In the genomic region with DNA sequence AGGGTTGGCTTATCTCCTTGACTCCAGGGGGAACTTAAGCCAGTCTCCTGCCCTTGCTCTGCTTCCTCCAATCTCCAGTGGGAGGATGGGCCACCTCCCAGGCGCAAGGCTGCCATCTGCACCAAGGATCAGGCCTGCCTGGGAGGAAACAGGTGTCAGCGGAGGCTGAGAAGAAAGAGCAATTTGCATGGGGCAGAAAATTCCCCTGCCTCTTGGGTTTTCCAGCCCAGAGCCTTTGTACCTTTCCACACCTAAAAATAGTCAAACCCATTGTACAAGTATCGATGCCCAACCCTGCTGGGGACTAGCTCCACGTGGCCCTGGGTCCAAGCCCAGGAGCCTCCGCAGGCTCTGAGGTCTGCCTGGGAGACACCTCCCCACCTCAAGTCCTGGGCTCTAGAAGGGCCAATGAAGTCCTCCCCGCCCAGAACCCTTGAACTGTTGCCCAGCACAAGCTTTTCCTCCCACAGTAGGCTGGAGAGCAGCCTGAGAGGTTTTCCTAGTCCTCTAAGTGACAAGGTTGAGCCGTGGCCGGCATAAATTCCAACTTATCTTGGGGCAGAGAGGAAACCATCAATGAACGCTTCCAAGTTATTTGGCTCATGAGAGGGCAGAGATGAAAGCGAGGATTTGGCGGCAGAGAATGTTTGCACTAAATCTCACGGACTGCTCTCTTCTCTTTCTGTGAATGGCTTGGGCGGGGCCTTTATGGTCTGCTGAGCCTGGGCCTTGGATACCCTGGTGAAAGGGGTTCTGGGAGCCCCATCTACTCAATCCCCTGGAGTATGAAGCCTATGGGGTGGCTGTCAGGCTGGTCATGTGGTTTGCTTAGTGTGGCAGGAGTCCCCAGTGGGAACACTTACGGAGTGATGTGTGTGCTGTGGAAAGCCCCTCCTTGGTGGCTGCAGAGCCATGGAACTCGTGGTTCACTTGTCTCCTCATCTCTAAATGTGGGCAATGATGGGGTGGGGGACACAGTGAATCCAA, we compare ENCODE assay signal across 14 cellular contexts. TPM values are rescaled to one million over a fixed set of nuclear protein-coding genes. Genes with fewer than 3 reads are reported as not detected.
DNase-seq lines count a peak whose midpoint lies in the region; ATAC-seq, FAIRE-seq and TF ChIP-seq lines count a peak whose summit lies in the region.
"Had no signal": no experiment of that assay in that cellular context is flagged by ENCODE, and none has a peak within 500 bp of the region (broad histone marks: within the 10 kb centered on the region; RNA-seq: fewer than 3 reads in every experiment).

No MANE protein-coding gene starts in this region.

- no peaks in the 10 kb centered on the region for H4K20me1 ChIP-seq in GM12878 (ENCODE audit: control insufficient read depth, insufficient read depth)

- peak; percentile 43 for ATAC-seq in GM19023 (IDR thresholded peaks at IDR 0.05; ENCODE audit: unreplicated experiment)
- peak; percentile 29 for ATAC-seq in HG03354 (IDR thresholded peaks at IDR 0.05; ENCODE audit: poor library complexity, severe bottlenecking, unreplicated experiment)
- peak; percentile 65 for ATAC-seq in GM12878
- no peak for ATAC-seq in GM21576 (IDR thresholded peaks at IDR 0.05; ENCODE audit: unreplicated experiment)

- TSS peak; percentile 92 for BruUV-seq in GM12878 (replicated peaks; lab: Mats Ljungman, UMichigan)

- H3K79me2 ChIP-seq in GM12878 (ENCODE audit: control insufficient read depth, insufficient read depth, low read length) = peaks cover 47% of the 10 kb centered on the region

- no peak overlapping the region for H3K4me3 ChIP-seq in GM06990 (replicated peaks; ENCODE audit: low read depth, low read length)
- H3K4me3 ChIP-seq in GM12878 = peak overlapping the region; percentile 22; the same call in 1 of the 2 replicates
- H3K4me3 ChIP-seq: dorsolateral prefrontal cortex, heart right ventricle, skin epidermis had no signal

- 0 out of 2 replicates have a peak, but pooled peaks have one; percentile 10 for TF ChIP-seq POLR2A in GM12878 (IDR thresholded peaks at IDR 0.05; ENCODE audit: low read depth, low read length)

- SMC1A ChIA-PET in GM12878 (lab: Charles Lee; ENCODE audit: uncharacterized antibody, unreplicated experiment) = interaction anchor here (0.9 to 8.8 kb wide), 5 partner anchors 10 to 130 kb away, joined by 3 to 148 read pairs (median 4); a partner anchor contains a TSS

- H3K9ac ChIP-seq in GM12878 (ENCODE audit: control insufficient read depth, insufficient read depth, low read length) = peak overlapping the region; percentile 57

- H3K27ac ChIP-seq in GM12878 (ENCODE audit: control insufficient read depth, insufficient read depth) = peak overlapping the region; percentile 91
- H3K27ac ChIP-seq: dorsolateral prefrontal cortex, heart right ventricle had no signal

- WGBS in GM12878 (ENCODE audit: insufficient coverage, insufficient replicate concordance, low lambda C conversion rate, missing lambda C conversion rate) = 6% methylated on average over 15 of the region's 15 CpGs

- H3K27me3 ChIP-seq in GM06990 (replicated peaks; ENCODE audit: control insufficient read depth, insufficient read depth, low read length) = no peaks in the 10 kb centered on the region
- no peaks in the 10 kb centered on the region for H3K27me3 ChIP-seq in GM12878 (replicated peaks in 1 of 2; ENCODE audit: control insufficient read depth in 2 of 2, insufficient read depth in 2 of 2, low read length in 1 of 2)
- H3K27me3 ChIP-seq: dorsolateral prefrontal cortex, heart right ventricle had no signal

- FAIRE-seq in GM12878 (lab: Jason Lieb, UNC) = peak; percentile 78

- H3K36me3 ChIP-seq in GM06990 (ENCODE audit: control insufficient read depth, insufficient read depth, low read length) (peaks cover 5% of the 10 kb centered on the region), GM12878 (ENCODE audit: control insufficient read depth in 2 of 2, insufficient read depth in 2 of 2, low read length in 1 of 2) (peaks cover 16 to 19% of the 10 kb centered on the region in 2 experiments)

- H3K4me2 ChIP-seq in GM12878 (ENCODE audit: control insufficient read depth, insufficient read depth) = peak overlapping the region; percentile 47

- no peak overlapping the region; the same call in 1 of the 2 replicates for H2AFZ ChIP-seq in GM12878 (ENCODE audit: control insufficient read depth, low read depth, low read length)

- in situ Hi-C loops in GM12878 (cut with MboI) = no loop called here

- CTCF ChIA-PET in GM12878 (lab: Yijun Ruan, JAX) = interaction anchor here (0.7 to 9.9 kb wide), 5 partner anchors 10 to 46 kb away, joined by 3 to 145 read pairs (median 8); a partner anchor contains a TSS

- POLR2A ChIA-PET in GM12878 (lab: Charles Lee) = interaction anchor here (0.6 to 8.5 kb wide), 15 partner anchors 9 to 441 kb away, joined by 3 to 113 read pairs (median 4); no protein-coding TSS in a partner anchor

- TF ChIP-seq EP300 in GM12878 (IDR thresholded peaks at IDR 0.05; ENCODE audit: borderline replicate concordance in 1 of 2, control insufficient read depth in 1 of 2, low read depth in 2 of 2, low read length in 2 of 2) = peak in 1 of 2 experiments; percentile 50; a peak in 1 of 4 replicates

- intact Hi-C loops in GM12878 (cut with micrococcal nuclease; ENCODE audit: unreplicated experiment) = loop anchor here (2.0 to 5.0 kb wide), 3 partner anchors 14 to 414 kb away; a partner anchor contains a TSS

- H3K9me3 ChIP-seq in GM12878 (replicated peaks; ENCODE audit: control insufficient read depth, insufficient read depth, low read length) = no peaks in the 10 kb centered on the region
- H3K9me3 ChIP-seq: Caco-2, heart right ventricle had no signal

- no peak for TF ChIP-seq RAD21 in GM12878 (IDR thresholded peaks at IDR 0.05; ENCODE audit: insufficient read depth, low read depth, low read length)

- DNase-seq in GM06990 (ENCODE audit: extremely low read depth, insufficient read length) = peak; percentile 70
- no peak for DNase-seq in GM12878 (ENCODE audit: low read depth, low spot score)
- no peak for DNase-seq in HK-2 (ENCODE audit: unreplicated experiment)
- DNase-seq in hypothalamus (lab: John Stamatoyannopoulos, UW) = no peak
- DNase-seq in HPDE6-E6E7 (ENCODE audit: extremely low spot score) = no peak
- DNase-seq: dorsolateral prefrontal cortex; RPMI8226; stimulated activated naive CD4-positive, alpha-beta T cell had no signal

- RAD21 ChIA-PET in GM12878 (lab: Charles Lee; ENCODE audit: unreplicated experiment) = interaction anchor here (0.6 to 8.4 kb wide), 9 partner anchors 10 to 420 kb away, joined by 3 to 144 read pairs (median 6); a partner anchor contains a TSS

- peaks cover 68% of the 10 kb centered on the region for H3K4me1 ChIP-seq in GM12878 (ENCODE audit: control insufficient read depth, insufficient read depth, low read length)
- H3K4me1 ChIP-seq: Caco-2 had no signal

- TF ChIP-seq CTCF in GM06990 (IDR thresholded peaks at IDR 0.05; ENCODE audit: insufficient read depth, low read length, poor library complexity, severe bottlenecking) (no peak), GM12878 (IDR thresholded peaks at IDR 0.05 in 2 of 3, conservative IDR thresholded peaks at IDR 0.05 in 1 of 3; ENCODE audit: control insufficient read depth in 2 of 3, extremely low read depth in 1 of 3, insufficient read depth in 1 of 3, low read depth in 3 of 3, low read length in 3 of 3) (no peak)

TF ChIP-seq in GM12878, 131 proteins besides CTCF, POLR2A, EP300 and RAD21 (continues in another document):
- TF ChIP-seq NFIC (IDR thresholded peaks at IDR 0.05; ENCODE audit: low read depth, low read length) = peak; percentile 74
- TF ChIP-seq SIX5 (IDR thresholded peaks at IDR 0.05; ENCODE audit: low read depth, low read length, severe bottlenecking) = no peak
- TF ChIP-seq, protein P1, sequence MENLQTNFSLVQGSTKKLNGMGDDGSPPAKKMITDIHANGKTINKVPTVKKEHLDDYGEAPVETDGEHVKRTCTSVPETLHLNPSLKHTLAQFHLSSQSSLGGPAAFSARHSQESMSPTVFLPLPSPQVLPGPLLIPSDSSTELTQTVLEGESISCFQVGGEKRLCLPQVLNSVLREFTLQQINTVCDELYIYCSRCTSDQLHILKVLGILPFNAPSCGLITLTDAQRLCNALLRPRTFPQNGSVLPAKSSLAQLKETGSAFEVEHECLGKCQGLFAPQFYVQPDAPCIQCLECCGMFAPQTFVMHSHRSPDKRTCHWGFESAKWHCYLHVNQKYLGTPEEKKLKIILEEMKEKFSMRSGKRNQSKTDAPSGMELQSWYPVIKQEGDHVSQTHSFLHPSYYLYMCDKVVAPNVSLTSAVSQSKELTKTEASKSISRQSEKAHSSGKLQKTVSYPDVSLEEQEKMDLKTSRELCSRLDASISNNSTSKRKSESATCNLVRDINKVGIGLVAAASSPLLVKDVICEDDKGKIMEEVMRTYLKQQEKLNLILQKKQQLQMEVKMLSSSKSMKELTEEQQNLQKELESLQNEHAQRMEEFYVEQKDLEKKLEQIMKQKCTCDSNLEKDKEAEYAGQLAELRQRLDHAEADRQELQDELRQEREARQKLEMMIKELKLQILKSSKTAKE (IDR thresholded peaks at IDR 0.05; ENCODE audit: low read depth, poor library complexity, severe bottlenecking) = no peak
- TF ChIP-seq, protein P2, sequence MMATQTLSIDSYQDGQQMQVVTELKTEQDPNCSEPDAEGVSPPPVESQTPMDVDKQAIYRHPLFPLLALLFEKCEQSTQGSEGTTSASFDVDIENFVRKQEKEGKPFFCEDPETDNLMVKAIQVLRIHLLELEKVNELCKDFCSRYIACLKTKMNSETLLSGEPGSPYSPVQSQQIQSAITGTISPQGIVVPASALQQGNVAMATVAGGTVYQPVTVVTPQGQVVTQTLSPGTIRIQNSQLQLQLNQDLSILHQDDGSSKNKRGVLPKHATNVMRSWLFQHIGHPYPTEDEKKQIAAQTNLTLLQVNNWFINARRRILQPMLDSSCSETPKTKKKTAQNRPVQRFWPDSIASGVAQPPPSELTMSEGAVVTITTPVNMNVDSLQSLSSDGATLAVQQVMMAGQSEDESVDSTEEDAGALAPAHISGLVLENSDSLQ (IDR thresholded peaks at IDR 0.05) = peak; percentile 22; the same call in 1 of the 2 replicates

RNA-seq across cellular contexts. Expression of a gene that starts 15.6 kb away (rescaled TPM):
- 71.9 and 78.0 TPM in 2 replicates for total RNA-seq in GM12878 (2013; cell fraction: nucleolus; rRNA removed)
- total RNA-seq in GM12878 (2014; rRNA removed) = 35.9 and 40.0 TPM in 2 replicates
- total RNA-seq in GM12878 (2014; rRNA removed; fragmentation: Illumina TruSeq; extraction: Trizol) = 19.9 and 23.6 TPM in 2 replicates
- total RNA-seq in GM12878 (2021) = 66.1 and 67.0 TPM in 2 replicates
- 9.3 TPM for polyA plus RNA-seq in GM12878 (2011; ENCODE audit: low read depth)
- polyA plus RNA-seq in GM12878 (2011; rRNA removed) = 18.7 and 31.5 TPM in 2 replicates
- polyA plus RNA-seq in GM12878 (2011; cell fraction: cytosol; rRNA removed) = 32.4 and 44.8 TPM in 2 replicates
- polyA plus RNA-seq in GM12878 (2011; cell fraction: nucleus; rRNA removed) = 47.8 and 58.6 TPM in 2 replicates
- 22.9 and 26.2 TPM in 2 replicates for polyA plus RNA-seq in GM12878 (2012)
- 11.3 and 21.2 TPM in 2 replicates for polyA plus RNA-seq in GM12878 (2014; fragmentation: Illumina TruSeq; extraction: Trizol)
- polyA plus RNA-seq in GM12878 (2014; fragmentation: Nextera tagmentation; extraction: Ambion mirVana) = 1 to 10 TPM; 1.5 to 2.3 TPM
- 35.3 and 46.9 TPM in 2 replicates for polyA plus RNA-seq in GM12878 (2014; rRNA removed)
- polyA plus RNA-seq in GM12878 (2016; fragmentation: Nextera tagmentation; extraction: Ambion mirVana) = 10 to 100 TPM; 13.1 to 15.6 TPM
- 47.3 and 68.9 TPM in 2 replicates for polyA minus RNA-seq in GM12878 (2011; rRNA and poly(A)+ RNA removed)
- 22.5 and 26.8 TPM in 2 replicates for polyA minus RNA-seq in GM12878 (2011; cell fraction: cytosol; rRNA and poly(A)+ RNA removed)
- 21.9 and 35.7 TPM in 2 replicates for polyA minus RNA-seq in GM12878 (2011; cell fraction: nucleus; rRNA and poly(A)+ RNA removed)
